ENCODE assay signal across 36 cellular contexts in the genomic region with DNA sequence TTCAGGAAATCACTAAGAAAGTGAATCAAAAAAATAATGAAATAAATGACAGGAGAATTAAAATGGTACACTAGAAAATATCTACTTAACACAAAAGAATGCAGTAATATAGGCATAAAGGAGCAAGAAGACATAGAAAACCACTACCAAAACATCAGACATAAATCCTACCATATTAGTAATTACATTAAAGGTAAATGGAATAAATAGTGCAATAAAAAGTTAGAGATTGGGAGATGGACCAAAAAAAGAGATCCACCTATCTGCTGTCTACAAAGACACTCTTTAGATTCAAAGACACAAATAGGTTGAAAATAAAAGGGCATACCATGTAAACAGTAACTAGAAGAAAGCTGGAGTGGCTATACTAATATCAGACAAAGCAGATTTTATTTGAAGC.
"Had no signal": no experiment of that assay in that cellular context is flagged by ENCODE, and none has a peak within 500 bp of the region (broad histone marks: within the 10 kb centered on the region; RNA-seq: fewer than 3 reads in every experiment).

No MANE protein-coding gene starts in this region.

- H3K36me3 ChIP-seq: MG63 had no signal

- H3K27me3 ChIP-seq: MG63 had no signal

- DNase-seq: Karpas-422, Kasumi-1, MG63, MM.1S, MV-4-11, NCI-H1048, NCI-H1092, NCI-H1092 treated with DMSO at 0.1 percent for 48 hours, NCI-H1105, NCI-H1105 treated with DMSO at 0.1 percent for 48 hours, NCI-H1417, NCI-H1417 treated with DMSO at 0.1 percent for 48 hours, NCI-H1436, NCI-H1436 treated with DMSO at 0.1 percent for 48 hours, NCI-H146, NCI-H1694, NCI-H1694 treated with DMSO at 0.1 percent for 48 hours, NCI-H187, NCI-H187 treated with DMSO at 0.1 percent for 48 hours, NCI-H1930, NCI-H2029, NCI-H2029 treated with DMSO at 0.1 percent for 48 hours, NCI-H2081 treated with DMSO at 0.1 percent for 48 hours, NCI-H2107, NCI-H2171, NCI-H2171 treated with DMSO at 0.1 percent for 48 hours, NCI-H2227 treated with DMSO at 0.1 percent for 48 hours, NCI-H226, NCI-H345, NCI-H446, NCI-H446 treated with DMSO at 0.1 percent for 48 hours, NCI-H510A, NCI-H510A treated with DMSO at 0.1 percent for 48 hours, NCI-H524, NCI-H524 treated with DMSO at 0.1 percent for 48 hours, NCI-H526 had no signal

- H3K4me3 ChIP-seq: MG63 had no signal
